ENCODE assay signal across 11 cellular contexts in the genomic region with DNA sequence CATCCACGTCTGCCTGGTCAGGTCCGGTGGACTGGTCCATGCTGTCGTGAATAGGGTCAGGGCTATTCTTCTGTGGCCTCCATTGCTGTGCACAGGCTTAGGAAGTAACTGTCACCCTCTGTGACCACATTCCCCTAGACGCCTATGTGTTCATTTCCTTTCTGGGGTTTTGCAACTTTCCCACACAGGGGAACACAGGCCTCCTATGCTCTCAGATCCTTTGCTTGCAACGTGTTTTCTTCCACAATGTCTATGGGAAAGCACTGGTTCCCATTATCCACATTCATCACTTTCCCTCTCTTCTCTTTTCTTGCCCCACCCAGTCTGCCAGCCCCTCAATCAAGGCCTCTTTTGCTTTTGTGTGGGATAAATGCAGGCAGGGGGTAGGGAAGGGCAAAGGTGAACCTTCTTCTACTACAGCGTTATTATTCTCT. TPM values are rescaled to one million over a fixed set of nuclear protein-coding genes. Genes with fewer than 3 reads are reported as not detected.
DNase-seq lines count a peak whose midpoint lies in the region; ATAC-seq and TF ChIP-seq lines count a peak whose summit lies in the region.
"Had no signal": no experiment of that assay in that cellular context is flagged by ENCODE, and none has a peak within 500 bp of the region (broad histone marks: within the 10 kb centered on the region; RNA-seq: fewer than 3 reads in every experiment).

No MANE protein-coding gene starts in this region.

- H3K27me3 ChIP-seq in brain microvascular endothelial cell (replicated peaks), result no peaks in the 10 kb centered on the region
- H3K27me3 ChIP-seq in uterus, result no peaks in the 10 kb centered on the region

- no peak overlapping the region for H2AFZ ChIP-seq in OCI-LY7 (ENCODE audit: low read length)

- H3K9me2 ChIP-seq in OCI-LY7 (ENCODE audit: insufficient read depth, low read length), result no peaks in the 10 kb centered on the region

- H3K4me3 ChIP-seq in brain microvascular endothelial cell (ENCODE audit: low read depth, low read length) (no peak overlapping the region), uterus (no peak overlapping the region), OCI-LY7 (ENCODE audit: low read depth, low read length, poor library complexity, severe bottlenecking) (no peak overlapping the region)
- H3K4me3 ChIP-seq: A549 had no signal

- CTCF ChIA-PET in OCI-LY7 (lab: Charles Lee; ENCODE audit: unreplicated experiment), result no interaction called here

- H3K9me3 ChIP-seq in uterus (no peaks in the 10 kb centered on the region), OCI-LY7 (ENCODE audit: low read length) (no peaks in the 10 kb centered on the region)
- H3K9me3 ChIP-seq: A549 had no signal

- in situ Hi-C loops in brain microvascular endothelial cell (cut with HindIII; ENCODE audit: low pct_ligation_motif_present, low sequenced_read_pairs), result no loop called here

- H3K4me2 ChIP-seq in OCI-LY7 (ENCODE audit: low read length), result no peak overlapping the region
- H3K4me2 ChIP-seq: A549 had no signal

- H3K36me3 ChIP-seq in brain microvascular endothelial cell (replicated peaks) (no peaks in the 10 kb centered on the region), uterus (no peaks in the 10 kb centered on the region), OCI-LY7 (ENCODE audit: insufficient read depth, low read length) (no peaks in the 10 kb centered on the region)

- no TSS peak for BruUV-seq in OCI-LY7 (replicated peaks; lab: Mats Ljungman, UMichigan)

- H3K27ac ChIP-seq in brain microvascular endothelial cell (no peak overlapping the region), uterus (no peak overlapping the region), OCI-LY7 (ENCODE audit: low read depth, low read length, poor library complexity, severe bottlenecking) (no peak overlapping the region)
- H3K27ac ChIP-seq: A549, VCaP had no signal

- H3K27ac Mint-ChIP-seq in natural killer cell treated with Interleukin-12 subunit alpha and Interleukin-12 subunit beta and Interleukin-15 and Interleukin-18, amount 100 ng/mL, for 72 hours, result peak overlapping the region; percentile 1 to 3

- peaks cover 20 to 25% of the 10 kb centered on the region in 2 donors for H3K4me1 Mint-ChIP-seq in natural killer cell treated with Interleukin-12 subunit alpha and Interleukin-12 subunit beta and Interleukin-15 and Interleukin-18, amount 100 ng/mL, for 72 hours (ENCODE audit: low read depth in 2 of 2)

- no peaks in the 10 kb centered on the region for H3K79me2 ChIP-seq in OCI-LY7 (ENCODE audit: insufficient read depth, low read depth, low read length)

- no peaks in the 10 kb centered on the region for H4K20me1 ChIP-seq in OCI-LY7 (ENCODE audit: insufficient read depth, low read length)

- peak; percentile 37 to 40 for ATAC-seq in activated CD4-positive, CD25-positive, alpha-beta regulatory T cell treated with anti-CD3 and anti-CD28 coated beads, Interleukin-2, amount 50 U/mL, for 24 hours
- ATAC-seq in GM21723 (IDR thresholded peaks at IDR 0.05; ENCODE audit: unreplicated experiment), result peak; percentile 64
- peak; percentile 95 to 97 for ATAC-seq in natural killer cell treated with Interleukin-12 subunit alpha and Interleukin-12 subunit beta and Interleukin-15 and Interleukin-18, amount 100 ng/mL, for 72 hours
- ATAC-seq: A549 had no signal

- peak overlapping the region; percentile 68 for H3K4me3 Mint-ChIP-seq in natural killer cell treated with Interleukin-12 subunit alpha and Interleukin-12 subunit beta and Interleukin-15 and Interleukin-18, amount 100 ng/mL, for 72 hours
- H3K4me3 Mint-ChIP-seq: dendritic cell treated with granulocyte-macrophage colony-stimulating factor and Interleukin-4, amounts not matched to agents 40 ng/mL and 50 ng/mL, for 4 days had no signal

- peaks cover 19 to 32% of the 10 kb centered on the region in 2 donors for H3K27me3 Mint-ChIP-seq in natural killer cell treated with Interleukin-12 subunit alpha and Interleukin-12 subunit beta and Interleukin-15 and Interleukin-18, amount 100 ng/mL, for 72 hours
- H3K27me3 Mint-ChIP-seq: dendritic cell treated with granulocyte-macrophage colony-stimulating factor and Interleukin-4, amounts not matched to agents 40 ng/mL and 50 ng/mL, for 4 days had no signal

- H3K4me1 ChIP-seq in uterus (no peaks in the 10 kb centered on the region), OCI-LY7 (ENCODE audit: insufficient read depth, low read length, poor library complexity, severe bottlenecking) (peaks cover 5% of the 10 kb centered on the region)
- H3K4me1 ChIP-seq: A549 had no signal

- no peaks in the 10 kb centered on the region for H3K9me3 Mint-ChIP-seq in natural killer cell treated with Interleukin-12 subunit alpha and Interleukin-12 subunit beta and Interleukin-15 and Interleukin-18, amount 100 ng/mL, for 72 hours
- H3K9me3 Mint-ChIP-seq: dendritic cell treated with granulocyte-macrophage colony-stimulating factor and Interleukin-4, amounts not matched to agents 40 ng/mL and 50 ng/mL, for 4 days had no signal

- TF ChIP-seq CTCF in brain microvascular endothelial cell (IDR thresholded peaks at IDR 0.05; ENCODE audit: low read depth, low read length, missing control alignments), result no peak
- TF ChIP-seq CTCF in uterus (IDR thresholded peaks at IDR 0.05), result no peak
- TF ChIP-seq CTCF in OCI-LY7 (conservative IDR thresholded peaks at IDR 0.05; ENCODE audit: low read length), result no peak

- POLR2A ChIA-PET in OCI-LY7 (lab: Charles Lee), result no interaction called here

- intact Hi-C loops in uterus (cut with DNase I; ENCODE audit: low total_unique reads) (no loop called here), OCI-LY7 (cut with micrococcal nuclease; ENCODE audit: unreplicated experiment) (no loop called here)

- H3K36me3 Mint-ChIP-seq in natural killer cell treated with Interleukin-12 subunit alpha and Interleukin-12 subunit beta and Interleukin-15 and Interleukin-18, amount 100 ng/mL, for 72 hours, result no peaks in the 10 kb centered on the region

- no peak for DNase-seq in activated CD4-positive, CD25-positive, alpha-beta regulatory T cell treated with anti-CD3 and anti-CD28 coated beads, Interleukin-2, amount 50 U/mL, for 72 hours
- peak; percentile 85 for DNase-seq in NOMO-1 treated with DMSO at 0.1 percent for 48 hours (lab: John Stamatoyannopoulos, UW; ENCODE audit: unreplicated experiment)
- DNase-seq in natural killer cell treated with Interleukin-12 subunit alpha and Interleukin-12 subunit beta and Interleukin-15 and Interleukin-18, amount 100 ng/mL, for 72 hours (ENCODE audit: low spot score), result peak; percentile 69
- no peak for DNase-seq in brain microvascular endothelial cell
- DNase-seq in uterus, result no peak
- no peak for DNase-seq in OCI-LY7 (ENCODE audit: low spot score)

- TF ChIP-seq POLR2A in uterus (IDR thresholded peaks at IDR 0.05), result no peak

RNA-seq across cellular contexts. Expression of gene DNAJA2, which starts 43.2 kb away (rescaled TPM):
- total RNA-seq in natural killer cell treated with Interleukin-12 subunit alpha and Interleukin-12 subunit beta and Interleukin-15 and Interleukin-18, amount 100 ng/mL, for 72 hours, result 10 to 100 TPM; 54.0 to 58.4 TPM
- total RNA-seq in uterus (10 to 100 TPM; 25.3 to 79.4 (median 40.1) TPM), OCI-LY7 (2022) (50.4 and 61.6 TPM in 2 replicates)
- 40.8 and 43.3 TPM in 2 replicates for total RNA-seq in OCI-LY7 (2014; rRNA removed; shearing (Covaris generic))

Comparison
In these comparisons a context has a peak if more than half of its experiments do, and no peak if none do; other contexts are left out.
1. ATAC-seq: peak in every context shown above with its lines; median percentile 96 in natural killer cell treated with Interleukin-12 subunit alpha and Interleukin-12 subunit beta and Interleukin-15 and Interleukin-18, amount 100 ng/mL, for 72 hours; 64 in GM21723; 38 in activated CD4-positive, CD25-positive, alpha-beta regulatory T cell treated with anti-CD3 and anti-CD28 coated beads, Interleukin-2, amount 50 U/mL, for 24 hours.
2. DNase-seq: peak in NOMO-1 treated with DMSO at 0.1 percent for 48 hours (single experiment) and natural killer cell treated with Interleukin-12 subunit alpha and Interleukin-12 subunit beta and Interleukin-15 and Interleukin-18, amount 100 ng/mL, for 72 hours (single experiment); none in activated CD4-positive, CD25-positive, alpha-beta regulatory T cell treated with anti-CD3 and anti-CD28 coated beads, Interleukin-2, amount 50 U/mL, for 72 hours (single experiment), brain microvascular endothelial cell (single experiment), uterus (0 of 2) and OCI-LY7 (single experiment).